Comparison of ENCODE assay signal across 9 cellular contexts in the genomic region with DNA sequence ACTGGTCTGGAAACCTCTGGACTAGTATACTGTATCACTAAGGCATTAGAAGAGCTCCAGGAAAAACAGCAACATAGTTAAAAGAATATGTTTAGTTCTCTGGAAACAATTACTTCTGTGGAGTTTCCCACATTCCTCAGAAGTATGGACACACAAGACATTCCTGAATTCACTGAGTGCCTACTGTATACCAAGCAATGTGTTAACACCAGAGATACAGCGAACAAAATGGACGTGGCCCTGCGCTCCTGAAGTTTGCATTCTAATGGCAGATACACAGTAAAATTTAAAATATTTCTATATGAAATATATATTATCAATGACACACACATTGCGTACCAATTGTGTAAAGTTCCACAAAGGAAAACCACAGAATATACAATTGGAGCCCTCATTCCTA. TPM values are rescaled to one million over a fixed set of nuclear protein-coding genes. Genes with fewer than 3 reads are reported as not detected.
DNase-seq lines count a peak whose midpoint lies in the region; ATAC-seq and TF ChIP-seq lines count a peak whose summit lies in the region.
"Had no signal": no experiment of that assay in that cellular context is flagged by ENCODE, and none has a peak within 500 bp of the region (broad histone marks: within the 10 kb centered on the region; RNA-seq: fewer than 3 reads in every experiment).

No MANE protein-coding gene starts in this region.

- peaks cover 20% of the 10 kb centered on the region for H3K36me3 Mint-ChIP-seq in Caco-2 (ENCODE audit: insufficient read depth, unreplicated experiment)
- H3K36me3 Mint-ChIP-seq in endodermal cell (ENCODE audit: low read depth), result peaks cover 24% of the 10 kb centered on the region

- H3K4me1 ChIP-seq in Caco-2 (peaks cover 5% of the 10 kb centered on the region), OCI-LY3 (ENCODE audit: low read length) (peaks cover 17% of the 10 kb centered on the region), endodermal cell (ENCODE audit: control insufficient read depth, insufficient read depth, low read length) (no peaks in the 10 kb centered on the region), neutrophil (ENCODE audit: control insufficient read depth in 1 of 2, insufficient read depth in 1 of 2, low read depth in 1 of 2, low read length in 1 of 2) (peaks cover 23 to 28% of the 10 kb centered on the region in 2 experiments)

- H3K9me3 ChIP-seq in Caco-2 (no peaks in the 10 kb centered on the region), OCI-LY3 (ENCODE audit: insufficient read depth, low read length) (no peaks in the 10 kb centered on the region), endodermal cell (ENCODE audit: control insufficient read depth, low read length) (no peaks in the 10 kb centered on the region), neutrophil (no peaks in the 10 kb centered on the region)

- peak overlapping the region; percentile 81 for H3K4me3 ChIP-seq in Caco-2 (ENCODE audit: low read depth, low read length)
- H3K4me3 ChIP-seq in OCI-LY3 (ENCODE audit: low read length), result peak overlapping the region; percentile 98
- H3K4me3 ChIP-seq in endodermal cell (ENCODE audit: low read length), result peak overlapping the region; percentile 90
- peak overlapping the region; percentile 60 to 81 for H3K4me3 ChIP-seq in neutrophil (ENCODE audit: low read depth in 1 of 2, low read length in 1 of 2)

- DNase-seq in Caco-2 (no peak), endodermal cell (no peak), SK-N-DZ (ENCODE audit: low spot score) (no peak), iPS-NIHi7 (ENCODE audit: extremely low spot score) (no peak), cortex of kidney (lab: John Stamatoyannopoulos, UW) (no peak)

- H3K9me3 Mint-ChIP-seq in Caco-2 (ENCODE audit: unreplicated experiment), result no peaks in the 10 kb centered on the region
- H3K9me3 Mint-ChIP-seq in endodermal cell, result no peaks in the 10 kb centered on the region

- H3K27ac ChIP-seq in OCI-LY3 (ENCODE audit: low read length) (no peak overlapping the region), endodermal cell (ENCODE audit: low read depth, low read length) (no peak overlapping the region), neutrophil (no peak overlapping the region)

- H3K27ac Mint-ChIP-seq in Caco-2 (ENCODE audit: unreplicated experiment) (peak overlapping the region; percentile 91), endodermal cell (no peak overlapping the region)

- peak overlapping the region; percentile 88 for H3K9ac ChIP-seq in OCI-LY3 (ENCODE audit: low read length)
- H3K9ac ChIP-seq in endodermal cell (ENCODE audit: extremely low read depth, low read length, poor library complexity, severe bottlenecking), result peak overlapping the region; percentile 76

- intact Hi-C loops in Caco-2 (cut with micrococcal nuclease; ENCODE audit: unreplicated experiment), result loop anchor here (1.0 kb wide), 1 partner anchor 101 kb away; no protein-coding TSS in a partner anchor

- POLR2A ChIA-PET in Caco-2 (lab: Charles Lee), result interaction anchor here (0.5 to 0.6 kb wide), 2 partner anchors 20 to 51 kb away, joined by 3 to 10 read pairs; no protein-coding TSS in a partner anchor

- no peaks in the 10 kb centered on the region; the same call in 1 of the 2 replicates for H3K27me3 ChIP-seq in Caco-2 (replicated peaks; ENCODE audit: control insufficient read depth, insufficient read depth, low read length)
- peaks cover 2% of the 10 kb centered on the region; the same call in 1 of the 2 replicates for H3K27me3 ChIP-seq in OCI-LY3 (ENCODE audit: low read depth, low read length)
- peaks cover 5% of the 10 kb centered on the region for H3K27me3 ChIP-seq in endodermal cell (ENCODE audit: control insufficient read depth, insufficient read depth, low read length, poor library complexity, severe bottlenecking)
- H3K27me3 ChIP-seq in neutrophil, result peaks cover 7% of the 10 kb centered on the region

- ATAC-seq in HG02981 (IDR thresholded peaks at IDR 0.05; ENCODE audit: unreplicated experiment), result no peak

- TF ChIP-seq CTCF in Caco-2 (IDR thresholded peaks at IDR 0.05; ENCODE audit: insufficient read depth in 1 of 2, low read depth in 1 of 2, low read length in 1 of 2, severe bottlenecking in 1 of 2, unreplicated experiment in 1 of 2) (no peak), OCI-LY3 (IDR thresholded peaks at IDR 0.05; ENCODE audit: low read depth, low read length) (no peak), endodermal cell (conservative IDR thresholded peaks at IDR 0.05) (no peak), neutrophil (IDR thresholded peaks at IDR 0.05) (no peak)

- peaks cover 8% of the 10 kb centered on the region for H3K4me1 Mint-ChIP-seq in Caco-2 (ENCODE audit: low read depth, unreplicated experiment)
- peaks cover 17% of the 10 kb centered on the region for H3K4me1 Mint-ChIP-seq in endodermal cell

- H4K20me1 ChIP-seq in OCI-LY3 (ENCODE audit: insufficient read depth, low read length), result no peaks in the 10 kb centered on the region

- H3K4me2 ChIP-seq in OCI-LY3 (ENCODE audit: low read length), result peak overlapping the region; percentile 100

- no TSS peak for BruUV-seq in Caco-2 (replicated peaks; lab: Mats Ljungman, UMichigan)

- 90 to 100% methylated on average over 1 to 2 of the region's 4 CpGs for WGBS in endodermal cell (ENCODE audit: insufficient coverage in 1 of 2, insufficient read length in 1 of 2), 2 experiments

- H3K36me3 ChIP-seq in Caco-2 (ENCODE audit: control insufficient read depth, insufficient read depth, low read length) (peaks cover 6% of the 10 kb centered on the region), OCI-LY3 (replicated peaks; ENCODE audit: low read depth, low read length) (peaks cover 18% of the 10 kb centered on the region), endodermal cell (ENCODE audit: control insufficient read depth, insufficient read depth, low read length) (peaks cover 27% of the 10 kb centered on the region), neutrophil (peaks cover 9% of the 10 kb centered on the region)

- CTCF ChIA-PET in Caco-2 (lab: Charles Lee), result interaction anchor here (0.5 to 1.9 kb wide), 5 partner anchors 34 to 336 kb away, joined by 3 to 9 read pairs (median 5); no protein-coding TSS in a partner anchor

- H3K4me3 Mint-ChIP-seq in Caco-2 (ENCODE audit: unreplicated experiment) (peak overlapping the region; percentile 94), endodermal cell (peak overlapping the region; percentile 80)

- H3K27me3 Mint-ChIP-seq in Caco-2 (ENCODE audit: insufficient read depth, unreplicated experiment) (no peaks in the 10 kb centered on the region), endodermal cell (ENCODE audit: insufficient read depth) (no peaks in the 10 kb centered on the region)

- no peak overlapping the region for H2AFZ ChIP-seq in OCI-LY3 (ENCODE audit: low read depth, low read length)

- peaks cover 23% of the 10 kb centered on the region for H3K79me2 ChIP-seq in OCI-LY3 (ENCODE audit: low read length)

RNA-seq across cellular contexts. Expression of gene ANGEL1, which starts 1.1 kb away (rescaled TPM):
- total RNA-seq in Caco-2 (2022) (23.0 and 23.2 TPM in 2 replicates), endodermal cell (10 to 100 TPM; 21.5 to 32.5 TPM)
- polyA plus RNA-seq in endodermal cell (2013, experiment 1 of 2), result 26.1 TPM
- 22.1 TPM for polyA plus RNA-seq in endodermal cell (2013, experiment 2 of 2)
- polyA plus RNA-seq in SK-N-DZ (2014; cell fraction: cytosol; rRNA removed), result 8.8 and 9.6 TPM in 2 replicates
- polyA plus RNA-seq in SK-N-DZ (2014; cell fraction: nucleus; rRNA removed), result 12.2 and 18.5 TPM in 2 replicates

RNA-seq across cellular contexts. Expression of gene LRRC74A, which starts 14.6 kb away (rescaled TPM):
- total RNA-seq in Caco-2 (2022) (not detected in 2 replicates), endodermal cell (not detected)
- polyA plus RNA-seq in endodermal cell (2013, experiment 1 of 2), result not detected
- polyA plus RNA-seq in endodermal cell (2013, experiment 2 of 2), result not detected
- not detected in 2 replicates for polyA plus RNA-seq in SK-N-DZ (2014; cell fraction: cytosol; rRNA removed)
- not detected in 2 replicates for polyA plus RNA-seq in SK-N-DZ (2014; cell fraction: nucleus; rRNA removed)
- total RNA-seq: dermis microvascular lymphatic vessel endothelial cell had no signal

RNA-seq across cellular contexts. Expression of gene VASH1, which starts 50.3 kb away (rescaled TPM):
- total RNA-seq in Caco-2 (2022) (0.16 and 0.18 TPM in 2 replicates), endodermal cell (10 to 100 TPM; 10.3 to 19.8 TPM)
- 39.3 TPM for polyA plus RNA-seq in endodermal cell (2013, experiment 1 of 2)
- polyA plus RNA-seq in endodermal cell (2013, experiment 2 of 2), result 42.6 TPM
- 8.7 and 12.1 TPM in 2 replicates for polyA plus RNA-seq in SK-N-DZ (2014; cell fraction: cytosol; rRNA removed)
- polyA plus RNA-seq in SK-N-DZ (2014; cell fraction: nucleus; rRNA removed), result 22.1 and 37.9 TPM in 2 replicates
